13 cellular contexts compared by ENCODE assay signal in the genomic region with DNA sequence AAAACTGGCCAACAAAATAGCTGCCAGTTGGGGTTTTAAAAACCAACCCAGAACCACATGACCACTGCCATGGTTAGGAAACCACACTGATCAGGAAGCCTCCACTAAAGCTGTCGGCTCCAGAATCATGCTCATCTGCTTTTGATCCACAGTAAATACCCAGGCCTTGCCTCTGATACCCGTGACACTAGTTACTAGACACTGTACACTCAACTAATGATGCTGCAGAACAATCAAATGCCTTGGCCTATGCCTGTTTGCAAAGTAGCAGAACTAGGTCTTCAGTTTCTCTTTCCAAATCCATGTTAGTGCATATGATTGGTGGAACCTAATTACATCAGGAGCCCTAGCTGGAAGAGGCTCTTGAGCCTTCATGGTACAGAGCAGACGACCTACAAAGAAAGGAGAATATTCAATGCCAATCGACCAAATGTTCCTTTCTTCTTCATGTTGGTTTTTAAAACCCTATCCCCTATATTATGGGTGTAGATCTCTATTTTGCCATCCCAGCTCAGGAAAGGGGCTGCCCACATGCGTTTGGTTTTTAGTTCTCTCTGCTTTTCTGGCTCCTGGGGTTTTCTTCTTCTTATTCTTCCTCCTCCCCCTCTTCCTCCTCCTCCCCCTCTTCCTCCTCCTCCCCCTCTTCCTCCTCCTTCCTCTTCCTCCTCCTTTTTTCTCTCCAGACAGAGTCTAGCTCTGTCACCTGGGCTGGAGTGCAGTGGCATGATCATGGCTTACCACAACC.
DNase-seq lines count a peak whose midpoint lies in the region; ATAC-seq, FAIRE-seq and TF ChIP-seq lines count a peak whose summit lies in the region.
"Had no signal": no experiment of that assay in that cellular context is flagged by ENCODE, and none has a peak within 500 bp of the region (broad histone marks: within the 10 kb centered on the region; RNA-seq: fewer than 3 reads in every experiment).

No MANE protein-coding gene starts in this region.

- H3K4me1 Mint-ChIP-seq in activated naive CD8-positive, alpha-beta T cell (ENCODE audit: low read depth), result peaks cover 14% of the 10 kb centered on the region
- H3K4me1 Mint-ChIP-seq in activated naive CD8-positive, alpha-beta T cell treated with anti-CD3 and anti-CD28 coated beads, Interleukin-2, amount 50 U/mL, for 24 hours, result peaks cover 11% of the 10 kb centered on the region

- no peak for DNase-seq in activated naive CD8-positive, alpha-beta T cell treated with anti-CD3 and anti-CD28 coated beads, Interleukin-2, amount 50 U/mL, for 24 hours
- peak; percentile 23 for DNase-seq in NCI-H345 (lab: John Stamatoyannopoulos, UW)
- no peak for DNase-seq in bronchial epithelial cell (ENCODE audit: low read depth)
- DNase-seq in urothelium cell line (ENCODE audit: low spot score), result no peak
- DNase-seq in NCI-H1105 (lab: John Stamatoyannopoulos, UW), result no peak
- DNase-seq in cerebellar nuclear complex (lab: John Stamatoyannopoulos, UW), result no peak
- DNase-seq: NCI-H2081 treated with DMSO at 0.1 percent for 48 hours; PC-3; stimulated activated naive CD4-positive, alpha-beta T cell treated with Interleukin-2 at 50 U/mL for 16 hours had no signal

- H3K4me3 Mint-ChIP-seq in activated naive CD8-positive, alpha-beta T cell, result no peak overlapping the region
- H3K4me3 Mint-ChIP-seq in activated naive CD8-positive, alpha-beta T cell treated with anti-CD3 and anti-CD28 coated beads, Interleukin-2, amount 50 U/mL, for 24 hours, result no peak overlapping the region
- H3K4me3 Mint-ChIP-seq: GM23338 had no signal

- H3K4me3 ChIP-seq in bronchial epithelial cell (ENCODE audit: low read depth, low read length), result no peak overlapping the region
- H3K4me3 ChIP-seq: breast epithelium, GM23338 had no signal

- no peak for ATAC-seq in activated naive CD8-positive, alpha-beta T cell treated with anti-CD3 and anti-CD28 coated beads, Interleukin-2, amount 50 U/mL, for 24 hours
- ATAC-seq in HG02642 (IDR thresholded peaks at IDR 0.05; ENCODE audit: poor library complexity, unreplicated experiment), result no peak
- ATAC-seq: GM23338, PC-3 had no signal

- H3K27ac Mint-ChIP-seq in activated naive CD8-positive, alpha-beta T cell, result peak overlapping the region; percentile 64
- no peak overlapping the region for H3K27ac Mint-ChIP-seq in activated naive CD8-positive, alpha-beta T cell treated with anti-CD3 and anti-CD28 coated beads, Interleukin-2, amount 50 U/mL, for 24 hours
- H3K27ac Mint-ChIP-seq: GM23338 had no signal

- H3K36me3 ChIP-seq in bronchial epithelial cell (ENCODE audit: control insufficient read depth, insufficient read depth, low read length), result no peaks in the 10 kb centered on the region
- H3K36me3 ChIP-seq: breast epithelium had no signal

- peak; percentile 85 for FAIRE-seq in bronchial epithelial cell (lab: Jason Lieb, UNC)
- FAIRE-seq in urothelium cell line (lab: Jason Lieb, UNC), result peak; percentile 96

- no peaks in the 10 kb centered on the region for H3K27me3 Mint-ChIP-seq in activated naive CD8-positive, alpha-beta T cell
- H3K27me3 Mint-ChIP-seq in activated naive CD8-positive, alpha-beta T cell treated with anti-CD3 and anti-CD28 coated beads, Interleukin-2, amount 50 U/mL, for 24 hours, result no peaks in the 10 kb centered on the region

- no peak for TF ChIP-seq CTCF in bronchial epithelial cell (IDR thresholded peaks at IDR 0.05; ENCODE audit: insufficient read depth, low read length, severe bottlenecking)

- H3K9me3 Mint-ChIP-seq in activated naive CD8-positive, alpha-beta T cell (ENCODE audit: low read depth), result no peaks in the 10 kb centered on the region
- H3K9me3 Mint-ChIP-seq in activated naive CD8-positive, alpha-beta T cell treated with anti-CD3 and anti-CD28 coated beads, Interleukin-2, amount 50 U/mL, for 24 hours, result no peaks in the 10 kb centered on the region

- no peaks in the 10 kb centered on the region for H3K36me3 Mint-ChIP-seq in activated naive CD8-positive, alpha-beta T cell
- H3K36me3 Mint-ChIP-seq in activated naive CD8-positive, alpha-beta T cell treated with anti-CD3 and anti-CD28 coated beads, Interleukin-2, amount 50 U/mL, for 24 hours (ENCODE audit: low read depth), result no peaks in the 10 kb centered on the region

- H3K27me3 ChIP-seq in bronchial epithelial cell (ENCODE audit: control insufficient read depth, insufficient read depth, low read length), result no peaks in the 10 kb centered on the region
- H3K27me3 ChIP-seq: breast epithelium had no signal
